In the genomic region with DNA sequence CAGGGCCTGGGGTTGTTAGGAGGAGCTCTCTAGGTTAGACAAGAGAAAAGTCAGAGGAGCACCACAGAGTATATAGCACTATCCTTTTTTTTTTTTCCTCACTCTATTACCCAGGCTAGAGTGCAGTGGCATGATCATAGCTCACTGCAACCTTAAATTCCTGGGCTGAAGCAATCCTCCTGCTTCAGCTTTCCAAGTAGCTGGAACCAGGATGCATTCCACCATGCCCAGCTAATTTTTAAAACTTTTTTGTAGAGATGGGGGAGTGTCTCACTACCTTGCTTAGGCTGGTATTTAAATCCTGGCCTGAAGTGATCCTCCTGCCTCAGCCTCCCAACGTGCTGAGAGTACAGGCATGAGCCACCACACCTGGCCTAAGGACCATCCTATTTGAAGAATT, we compare ENCODE assay signal across 1 cellular context.
TF ChIP-seq lines count a peak whose summit lies in the region.

No MANE protein-coding gene starts in this region.

TF ChIP-seq in A549, 52 proteins besides CTCF, POLR2A, EP300 and RAD21 (continued from another document):
- TF ChIP-seq, protein P1, sequence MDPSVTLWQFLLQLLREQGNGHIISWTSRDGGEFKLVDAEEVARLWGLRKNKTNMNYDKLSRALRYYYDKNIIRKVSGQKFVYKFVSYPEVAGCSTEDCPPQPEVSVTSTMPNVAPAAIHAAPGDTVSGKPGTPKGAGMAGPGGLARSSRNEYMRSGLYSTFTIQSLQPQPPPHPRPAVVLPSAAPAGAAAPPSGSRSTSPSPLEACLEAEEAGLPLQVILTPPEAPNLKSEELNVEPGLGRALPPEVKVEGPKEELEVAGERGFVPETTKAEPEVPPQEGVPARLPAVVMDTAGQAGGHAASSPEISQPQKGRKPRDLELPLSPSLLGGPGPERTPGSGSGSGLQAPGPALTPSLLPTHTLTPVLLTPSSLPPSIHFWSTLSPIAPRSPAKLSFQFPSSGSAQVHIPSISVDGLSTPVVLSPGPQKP (IDR thresholded peaks at IDR 0.05; ENCODE audit: low read depth, low read length): no peak
- TF ChIP-seq, protein P2, sequence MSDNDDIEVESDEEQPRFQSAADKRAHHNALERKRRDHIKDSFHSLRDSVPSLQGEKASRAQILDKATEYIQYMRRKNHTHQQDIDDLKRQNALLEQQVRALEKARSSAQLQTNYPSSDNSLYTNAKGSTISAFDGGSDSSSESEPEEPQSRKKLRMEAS (IDR thresholded peaks at IDR 0.05): no peak
